ENCODE assay signal across 8 cellular contexts in the genomic region with DNA sequence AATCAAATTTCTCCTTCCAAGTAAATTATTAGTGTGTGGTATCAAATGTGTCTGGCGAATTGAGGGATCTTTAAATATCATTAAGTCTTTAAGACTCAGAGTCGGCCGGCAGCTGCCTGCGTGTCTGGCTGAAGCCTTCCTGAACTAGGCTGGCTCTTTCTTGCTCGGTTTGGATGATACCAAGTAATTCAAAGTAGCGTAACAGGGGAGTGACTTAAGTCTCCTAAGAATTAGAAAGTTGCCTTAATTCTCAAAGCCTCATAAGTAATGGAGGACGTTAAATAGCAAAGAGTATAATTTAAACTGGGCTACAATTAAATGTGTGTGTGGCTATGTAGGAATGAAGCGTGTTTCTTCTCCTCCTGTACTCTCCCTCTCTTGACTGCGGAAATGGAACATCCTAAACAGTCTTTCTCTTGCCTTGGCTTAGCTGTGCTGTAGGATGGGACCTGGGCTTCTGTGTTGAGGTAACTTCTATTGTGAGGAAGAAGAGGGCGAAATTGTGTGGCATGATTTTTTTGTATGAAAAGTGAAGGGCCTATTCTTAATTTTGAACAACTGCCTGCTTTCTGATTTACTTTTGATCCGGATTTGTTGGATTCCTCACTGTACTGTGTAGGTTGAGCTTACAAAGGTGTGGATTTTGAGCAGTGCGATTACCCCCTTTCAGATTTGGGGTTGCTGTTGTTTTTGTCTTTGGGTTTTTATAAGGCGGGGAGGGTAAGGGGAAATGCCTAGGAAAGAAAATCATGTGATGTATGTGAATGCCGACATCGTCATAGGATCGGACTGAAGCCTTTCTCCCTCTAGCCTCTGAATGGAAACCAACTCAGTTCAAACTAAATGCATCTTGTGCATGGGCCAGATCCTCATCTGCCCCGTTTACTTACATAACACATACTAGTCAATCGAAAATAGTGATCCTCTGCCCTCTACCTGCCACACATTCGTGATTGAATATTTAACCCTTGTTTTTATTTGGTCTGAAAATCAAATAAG. TPM values are rescaled to one million over a fixed set of nuclear protein-coding genes. Genes with fewer than 3 reads are reported as not detected.
DNase-seq lines count a peak whose midpoint lies in the region; ATAC-seq and TF ChIP-seq lines count a peak whose summit lies in the region.

No MANE protein-coding gene starts in this region.

- H3K27me3 ChIP-seq in BE2C (no peaks in the 10 kb centered on the region), endocrine pancreas (ENCODE audit: control insufficient read depth, insufficient read depth, low read length) (no peaks in the 10 kb centered on the region)

- H3K4me1 Mint-ChIP-seq in stimulated activated memory B cell treated with anti-CD40 and anti-IgM and Interleukin-4, amounts not matched to agents 10 μg/mL and 1 μg/mL and 100 μg/mL, for 72 hours, result peaks cover 15% of the 10 kb centered on the region

- H3K9ac ChIP-seq in endocrine pancreas (ENCODE audit: control insufficient read depth, insufficient read depth, low read length), result no peak overlapping the region

- H3K27me3 Mint-ChIP-seq in stimulated activated memory B cell treated with anti-CD40 and anti-IgM and Interleukin-4, amounts not matched to agents 10 μg/mL and 1 μg/mL and 100 μg/mL, for 72 hours, result no peaks in the 10 kb centered on the region

- H3K27ac ChIP-seq in mesodermal cell (ENCODE audit: low read depth, low read length, severe bottlenecking), result peak overlapping the region; percentile 97

- peaks cover 10% of the 10 kb centered on the region for H3K36me3 Mint-ChIP-seq in stimulated activated memory B cell treated with anti-CD40 and anti-IgM and Interleukin-4, amounts not matched to agents 10 μg/mL and 1 μg/mL and 100 μg/mL, for 72 hours

- TF ChIP-seq POLR2A in GM18951 (IDR thresholded peaks at IDR 0.05; ENCODE audit: extremely low read depth, insufficient read depth, insufficient read length), result peak; percentile 78

- ATAC-seq in HG03103 (IDR thresholded peaks at IDR 0.05; ENCODE audit: low read depth, unreplicated experiment), result peak; percentile 86
- peak; percentile 96 for ATAC-seq in stimulated activated memory B cell treated with anti-CD40 and anti-IgM and Interleukin-4, amounts not matched to agents 10 μg/mL and 1 μg/mL and 100 μg/mL, for 72 hours

- no peak for TF ChIP-seq CTCF in BE2C (IDR thresholded peaks at IDR 0.05; ENCODE audit: low read depth, low read length)

- H3K4me3 ChIP-seq in BE2C (ENCODE audit: low read depth, low read length) (peak overlapping the region; percentile 73), endocrine pancreas (ENCODE audit: control insufficient read depth, insufficient read depth, low read length) (peak overlapping the region; percentile 56), mesodermal cell (ENCODE audit: extremely low read depth, insufficient read depth, low read length, poor library complexity, severe bottlenecking) (peak overlapping the region; percentile 53)

- H3K9me3 Mint-ChIP-seq in stimulated activated memory B cell treated with anti-CD40 and anti-IgM and Interleukin-4, amounts not matched to agents 10 μg/mL and 1 μg/mL and 100 μg/mL, for 72 hours, result no peaks in the 10 kb centered on the region

- WGBS in mesodermal cell (ENCODE audit: insufficient coverage in 2 of 2), 2 experiments, result 6 to 13% methylated on average over 7 to 9 of the region's 19 CpGs

- H3K9me3 ChIP-seq in BE2C (no peaks in the 10 kb centered on the region), endocrine pancreas (ENCODE audit: control insufficient read depth, low read length) (no peaks in the 10 kb centered on the region), mesodermal cell (ENCODE audit: control insufficient read depth, low read length) (no peaks in the 10 kb centered on the region)

- H3K27ac Mint-ChIP-seq in stimulated activated memory B cell treated with anti-CD40 and anti-IgM and Interleukin-4, amounts not matched to agents 10 μg/mL and 1 μg/mL and 100 μg/mL, for 72 hours, result no peak overlapping the region

- in situ Hi-C loops in GM18951 (cut with MboI; ENCODE audit: low sequenced_read_pairs, unreplicated experiment), result no loop called here

- DNase-seq in BE2C, result peak; percentile 73
- peak; percentile 75 to 87 for DNase-seq in NCI-H446 (lab: John Stamatoyannopoulos, UW)
- DNase-seq in activated CD4-positive, alpha-beta T cell treated with anti-CD3 and anti-CD28 coated beads, Interleukin-2, amount 50 U/mL, for 24 hours (ENCODE audit: low read depth in 1 of 2, low spot score in 1 of 2), result peak; percentile 1 to 44

- peaks cover 28% of the 10 kb centered on the region for H3K4me1 ChIP-seq in BE2C
- peaks cover 53% of the 10 kb centered on the region for H3K4me1 ChIP-seq in endocrine pancreas (ENCODE audit: control insufficient read depth, insufficient read depth, low read length)
- peaks cover 15% of the 10 kb centered on the region for H3K4me1 ChIP-seq in mesodermal cell (ENCODE audit: control insufficient read depth, insufficient read depth, low read length, poor library complexity, severe bottlenecking)

- peaks cover 5% of the 10 kb centered on the region; the same call in 1 of the 2 replicates for H3K36me3 ChIP-seq in BE2C
- H3K36me3 ChIP-seq in endocrine pancreas (ENCODE audit: control insufficient read depth, insufficient read depth, low read length), result no peaks in the 10 kb centered on the region
- peaks cover 11% of the 10 kb centered on the region for H3K36me3 ChIP-seq in mesodermal cell (ENCODE audit: control insufficient read depth, insufficient read depth, low read length)

- H3K4me3 Mint-ChIP-seq in stimulated activated memory B cell treated with anti-CD40 and anti-IgM and Interleukin-4, amounts not matched to agents 10 μg/mL and 1 μg/mL and 100 μg/mL, for 72 hours, result no peak overlapping the region

RNA-seq across cellular contexts. Expression of gene CPEB4, which starts 29.9 kb away (rescaled TPM):
- polyA plus RNA-seq in BE2C (2012; ENCODE audit: insufficient read depth, insufficient read length, low read depth), result 18.9 TPM
- polyA plus RNA-seq in mesodermal cell (2013, experiment 1 of 2), result 11.6 TPM
- 11.3 TPM for polyA plus RNA-seq in mesodermal cell (2013, experiment 2 of 2)

Comparison
In these comparisons a context has a peak if more than half of its experiments do, and no peak if none do; other contexts are left out.
1. Peak in every context shown above with its lines: DNase-seq, ATAC-seq, H3K4me3 ChIP-seq and H3K27ac ChIP-seq.
2. DNase-seq: peak in every context shown above with its lines; median percentile 81 in NCI-H446; 73 in BE2C; 22 in activated CD4-positive, alpha-beta T cell treated with anti-CD3 and anti-CD28 coated beads, Interleukin-2, amount 50 U/mL, for 24 hours.